In genomic region chr6:1836690-1837089, GRCh38 we compare ENCODE assay signal across 35 cellular contexts.
"Had no signal": no experiment of that assay in that cellular context is flagged by ENCODE, and none has a peak within 500 bp of the region (broad histone marks: within the 10 kb centered on the region; RNA-seq: fewer than 3 reads in every experiment).

No MANE protein-coding gene starts in this region.

- H3K9me3 ChIP-seq: ascending aorta, breast epithelium, esophagus muscularis mucosa, gastroesophageal sphincter had no signal

- H3K36me3 Mint-ChIP-seq: activated naive CD4-positive, alpha-beta T cell treated with anti-CD3 and anti-CD28 coated beads, Interleukin-2, amount 10 ng/mL, durations not matched to agents 7 days and 5 days; activated naive CD4-positive, alpha-beta T cell treated with anti-CD3 and anti-CD28 coated beads, Interleukin-2, amount 50 U/mL, for 72 hours; activated naive CD8-positive, alpha-beta T cell treated with anti-CD3 and anti-CD28 coated beads, Interleukin-2, amount 10 ng/mL, durations not matched to agents 7 days and 5 days; brain had no signal

- H3K27ac ChIP-seq: ascending aorta, breast epithelium, cardiac muscle cell, coronary artery, dorsolateral prefrontal cortex, esophagus muscularis mucosa, gastroesophageal sphincter, WERI-Rb-1 had no signal

- H3K4me3 ChIP-seq: ascending aorta, breast epithelium, cardiac muscle cell, coronary artery, dorsolateral prefrontal cortex, esophagus muscularis mucosa, gastroesophageal sphincter had no signal

- H3K36me3 ChIP-seq: ascending aorta, breast epithelium, cardiac muscle cell, esophagus muscularis mucosa, gastroesophageal sphincter, WERI-Rb-1 had no signal

- H3K27ac Mint-ChIP-seq: activated B cell treated with CpG ODN at 0.5 μM for 24 hours; activated CD4-positive, alpha-beta memory T cell treated with anti-CD3 and anti-CD28 coated beads, Interleukin-2, amount 10 ng/mL, durations not matched to agents 7 days and 5 days; activated CD4-positive, alpha-beta T cell treated with anti-CD3 and anti-CD28 coated beads, Interleukin-2, amount 10 ng/mL, durations not matched to agents 7 days and 5 days; activated naive CD4-positive, alpha-beta T cell treated with anti-CD3 and anti-CD28 coated beads, Interleukin-2, amount 10 ng/mL, durations not matched to agents 7 days and 5 days; activated naive CD4-positive, alpha-beta T cell treated with anti-CD3 and anti-CD28 coated beads, Interleukin-2, amount 50 U/mL, for 72 hours; activated naive CD8-positive, alpha-beta T cell treated with anti-CD3 and anti-CD28 coated beads, Interleukin-2, amount 10 ng/mL, durations not matched to agents 7 days and 5 days; activated T-cell treated with anti-CD3 and anti-CD28 coated beads, Interleukin-2, amount 50 U/mL, for 24 hours; activated T-cell treated with anti-CD3 and anti-CD28 coated beads, Interleukin-2, amount 50 U/mL, for 72 hours; dendritic cell treated with granulocyte-macrophage colony-stimulating factor and Interleukin-4, amounts not matched to agents 40 ng/mL and 50 ng/mL, for 4 days; endodermal cell; T-helper 17 cell; T-helper 2 cell treated with Interferon-gamma antibody and Interleukin-4, amounts not matched to agents 5 μg/mL and 100 μg/mL, for 36 hours had no signal

- DNase-seq: activated B cell treated with CpG ODN at 0.5 μM for 24 hours; activated CD4-positive, alpha-beta memory T cell treated with anti-CD3 and anti-CD28 coated beads, Interleukin-2, amount 10 ng/mL, durations not matched to agents 7 days and 5 days; activated CD4-positive, alpha-beta T cell treated with anti-CD3 and anti-CD28 coated beads for 1 hour; activated CD4-positive, alpha-beta T cell treated with anti-CD3 and anti-CD28 coated beads for 4 hours; activated CD4-positive, alpha-beta T cell treated with anti-CD3 and anti-CD28 coated beads, Interleukin-2, amount 10 ng/mL, durations not matched to agents 7 days and 5 days; activated CD4-positive, alpha-beta T cell treated with anti-CD3 and anti-CD28 coated beads, Interleukin-2, amount 50 U/mL, for 4 hours; activated CD8-positive, alpha-beta memory T cell treated with anti-CD3 and anti-CD28 coated beads, Interleukin-2, amount 50 U/mL, for 48 hours; activated gamma-delta T cell; activated naive CD4-positive, alpha-beta T cell; activated naive CD4-positive, alpha-beta T cell treated with anti-CD3 and anti-CD28 coated beads, Interleukin-2, amount 10 ng/mL, durations not matched to agents 7 days and 5 days; activated naive CD8-positive, alpha-beta T cell treated with anti-CD3 and anti-CD28 coated beads, Interleukin-2, amount 10 ng/mL, durations not matched to agents 7 days and 5 days; activated T-cell treated with anti-CD3 and anti-CD28 coated beads for 4 hours; activated T-cell treated with anti-CD3 and anti-CD28 coated beads, Interleukin-2, amount 50 U/mL, for 24 hours; activated T-cell treated with anti-CD3 and anti-CD28 coated beads, Interleukin-2, amount 50 U/mL, for 72 hours; central memory CD4-positive, alpha-beta T cell; cerebellar nuclear complex; dorsolateral prefrontal cortex; effector memory CD4-positive, alpha-beta T cell; endodermal cell; erythroblast; foreskin melanocyte; T-helper 1 cell; T-helper 17 cell; T1000; WERI-Rb-1 had no signal

- H3K4me1 Mint-ChIP-seq: activated B cell treated with CpG ODN at 0.5 μM for 24 hours; activated CD4-positive, alpha-beta memory T cell treated with anti-CD3 and anti-CD28 coated beads, Interleukin-2, amount 10 ng/mL, durations not matched to agents 7 days and 5 days; activated CD4-positive, alpha-beta T cell treated with anti-CD3 and anti-CD28 coated beads, Interleukin-2, amount 10 ng/mL, durations not matched to agents 7 days and 5 days; activated naive CD4-positive, alpha-beta T cell treated with anti-CD3 and anti-CD28 coated beads, Interleukin-2, amount 10 ng/mL, durations not matched to agents 7 days and 5 days; activated naive CD8-positive, alpha-beta T cell treated with anti-CD3 and anti-CD28 coated beads, Interleukin-2, amount 10 ng/mL, durations not matched to agents 7 days and 5 days; T-helper 17 cell had no signal

- H3K4me3 Mint-ChIP-seq: activated B cell treated with CpG ODN at 0.5 μM for 24 hours; activated CD4-positive, alpha-beta memory T cell treated with anti-CD3 and anti-CD28 coated beads, Interleukin-2, amount 10 ng/mL, durations not matched to agents 7 days and 5 days; activated CD4-positive, alpha-beta T cell treated with anti-CD3 and anti-CD28 coated beads, Interleukin-2, amount 10 ng/mL, durations not matched to agents 7 days and 5 days; activated naive CD4-positive, alpha-beta T cell treated with anti-CD3 and anti-CD28 coated beads, Interleukin-2, amount 10 ng/mL, durations not matched to agents 7 days and 5 days; activated naive CD8-positive, alpha-beta T cell treated with anti-CD3 and anti-CD28 coated beads, Interleukin-2, amount 10 ng/mL, durations not matched to agents 7 days and 5 days; activated T-cell treated with anti-CD3 and anti-CD28 coated beads, Interleukin-2, amount 50 U/mL, for 24 hours; activated T-cell treated with anti-CD3 and anti-CD28 coated beads, Interleukin-2, amount 50 U/mL, for 72 hours; dendritic cell treated with granulocyte-macrophage colony-stimulating factor and Interleukin-4, amounts not matched to agents 40 ng/mL and 50 ng/mL, for 4 days; endodermal cell; T-helper 17 cell; T-helper 2 cell treated with Interferon-gamma antibody and Interleukin-4, amounts not matched to agents 5 μg/mL and 100 μg/mL, for 36 hours had no signal

- H3K9me3 Mint-ChIP-seq: activated B cell treated with CpG ODN at 0.5 μM for 24 hours; activated CD4-positive, alpha-beta memory T cell treated with anti-CD3 and anti-CD28 coated beads, Interleukin-2, amount 10 ng/mL, durations not matched to agents 7 days and 5 days; activated CD4-positive, alpha-beta T cell treated with anti-CD3 and anti-CD28 coated beads, Interleukin-2, amount 10 ng/mL, durations not matched to agents 7 days and 5 days; activated naive CD4-positive, alpha-beta T cell treated with anti-CD3 and anti-CD28 coated beads, Interleukin-2, amount 10 ng/mL, durations not matched to agents 7 days and 5 days; activated naive CD4-positive, alpha-beta T cell treated with anti-CD3 and anti-CD28 coated beads, Interleukin-2, amount 50 U/mL, for 72 hours; activated naive CD8-positive, alpha-beta T cell treated with anti-CD3 and anti-CD28 coated beads, Interleukin-2, amount 10 ng/mL, durations not matched to agents 7 days and 5 days; activated T-cell treated with anti-CD3 and anti-CD28 coated beads, Interleukin-2, amount 50 U/mL, for 72 hours; dendritic cell treated with granulocyte-macrophage colony-stimulating factor and Interleukin-4, amounts not matched to agents 40 ng/mL and 50 ng/mL, for 4 days; endodermal cell; T-helper 2 cell treated with Interferon-gamma antibody and Interleukin-4, amounts not matched to agents 5 μg/mL and 100 μg/mL, for 36 hours had no signal

- H3K27me3 ChIP-seq: ascending aorta, breast epithelium, cardiac muscle cell, dorsolateral prefrontal cortex, esophagus muscularis mucosa, gastroesophageal sphincter had no signal

- ATAC-seq: activated naive CD4-positive, alpha-beta T cell treated with anti-CD3 and anti-CD28 coated beads, Interleukin-2, amount 50 U/mL, for 72 hours; activated T-cell treated with anti-CD3 and anti-CD28 coated beads, Interleukin-2, amount 50 U/mL, for 72 hours; gastroesophageal sphincter; T-helper 17 cell had no signal

- H3K4me1 ChIP-seq: breast epithelium had no signal

- H3K27me3 Mint-ChIP-seq: activated B cell treated with CpG ODN at 0.5 μM for 24 hours; activated CD4-positive, alpha-beta memory T cell treated with anti-CD3 and anti-CD28 coated beads, Interleukin-2, amount 10 ng/mL, durations not matched to agents 7 days and 5 days; activated CD4-positive, alpha-beta T cell treated with anti-CD3 and anti-CD28 coated beads, Interleukin-2, amount 10 ng/mL, durations not matched to agents 7 days and 5 days; activated naive CD4-positive, alpha-beta T cell treated with anti-CD3 and anti-CD28 coated beads, Interleukin-2, amount 10 ng/mL, durations not matched to agents 7 days and 5 days; activated naive CD8-positive, alpha-beta T cell treated with anti-CD3 and anti-CD28 coated beads, Interleukin-2, amount 10 ng/mL, durations not matched to agents 7 days and 5 days; activated T-cell treated with anti-CD3 and anti-CD28 coated beads, Interleukin-2, amount 50 U/mL, for 24 hours; T-helper 17 cell had no signal
